ENCODE assay signal across 13 cellular contexts in genomic region chr2:179273461-179273962, GRCh38. TPM values are rescaled to one million over a fixed set of nuclear protein-coding genes. Genes with fewer than 3 reads are reported as not detected.
DNase-seq lines count a peak whose midpoint lies in the region; ATAC-seq and TF ChIP-seq lines count a peak whose summit lies in the region.
"Had no signal": no experiment of that assay in that cellular context is flagged by ENCODE, and none has a peak within 500 bp of the region (broad histone marks: within the 10 kb centered on the region; RNA-seq: fewer than 3 reads in every experiment).

No MANE protein-coding gene starts in this region.

- no peaks in the 10 kb centered on the region for H4K20me1 ChIP-seq in GM23248 (ENCODE audit: insufficient read depth)

- H3K36me3 ChIP-seq in GM23248 (ENCODE audit: low read depth), result no peaks in the 10 kb centered on the region
- H3K36me3 ChIP-seq in heart right ventricle, result no peaks in the 10 kb centered on the region
- H3K36me3 ChIP-seq: sigmoid colon had no signal

- no peaks in the 10 kb centered on the region for H3K9me3 Mint-ChIP-seq in stimulated activated memory B cell treated with anti-CD40 and anti-IgM and Interleukin-4, amounts not matched to agents 10 μg/mL and 1 μg/mL and 100 μg/mL, for 72 hours

- H3K4me1 ChIP-seq in GM23248 (ENCODE audit: insufficient read depth) (peaks cover 37% of the 10 kb centered on the region), heart right ventricle (peaks cover 0 to 20% (median 0%) of the 10 kb centered on the region in 9 donors)

- peak overlapping the region; percentile 77 for H3K27ac ChIP-seq in GM23248
- H3K27ac ChIP-seq in heart right ventricle, result peak overlapping the region in 9 of 10 donors; percentile 31 to 71 (median 57)
- H3K27ac ChIP-seq: foreskin keratinocyte had no signal

- peak overlapping the region; percentile 5; the same call in 1 of the 2 replicates for H3K9ac ChIP-seq in GM23248

- no peak overlapping the region for H3K4me3 Mint-ChIP-seq in stimulated activated memory B cell treated with anti-CD40 and anti-IgM and Interleukin-4, amounts not matched to agents 10 μg/mL and 1 μg/mL and 100 μg/mL, for 72 hours

- intact Hi-C loops in heart right ventricle (cut with DNase I), result no loop called here

- no peaks in the 10 kb centered on the region for H3K9me2 ChIP-seq in GM23248 (ENCODE audit: insufficient read depth)

- no peaks in the 10 kb centered on the region for H3K27me3 ChIP-seq in GM23248 (replicated peaks; ENCODE audit: insufficient read depth)
- H3K27me3 ChIP-seq in heart right ventricle, result no peaks in the 10 kb centered on the region
- H3K27me3 ChIP-seq: foreskin keratinocyte, sigmoid colon had no signal

- H3K36me3 Mint-ChIP-seq in stimulated activated memory B cell treated with anti-CD40 and anti-IgM and Interleukin-4, amounts not matched to agents 10 μg/mL and 1 μg/mL and 100 μg/mL, for 72 hours, result no peaks in the 10 kb centered on the region

- DNase-seq in GM23248, result no peak
- peak; percentile 64 for DNase-seq in NCI-H774 (lab: John Stamatoyannopoulos, UW)
- DNase-seq in heart right ventricle, result no peak
- DNase-seq in activated gamma-delta T cell treated with Interleukin-2 at 50 U/mL for 16 hours, result no peak
- DNase-seq: activated CD4-positive, CD25-positive, alpha-beta regulatory T cell treated with anti-CD3 and anti-CD28 coated beads, Interleukin-2, amount 50 U/mL, for 72 hours; activated effector memory CD4-positive, alpha-beta T cell treated with Interleukin-2 at 50 U/mL for 16 hours; foreskin keratinocyte; NCI-H446 treated with DMSO at 0.1 percent for 48 hours; sigmoid colon had no signal

- in situ Hi-C loops in GM23248 (cut with MboI), result no loop called here

- H3K27me3 Mint-ChIP-seq in stimulated activated memory B cell treated with anti-CD40 and anti-IgM and Interleukin-4, amounts not matched to agents 10 μg/mL and 1 μg/mL and 100 μg/mL, for 72 hours, result no peaks in the 10 kb centered on the region

- H3K4me3 ChIP-seq in GM23248, result peak overlapping the region; percentile 56; the same call in 1 of the 2 replicates
- H3K4me3 ChIP-seq in heart right ventricle, result no peak overlapping the region
- H3K4me3 ChIP-seq: sigmoid colon had no signal

- H3F3A ChIP-seq in GM23248 (ENCODE audit: insufficient read depth), result peaks cover 28% of the 10 kb centered on the region

- no peaks in the 10 kb centered on the region for H3K9me3 ChIP-seq in GM23248 (ENCODE audit: low read depth)
- H3K9me3 ChIP-seq in heart right ventricle, result no peaks in the 10 kb centered on the region
- H3K9me3 ChIP-seq: sigmoid colon had no signal

- peaks cover 24% of the 10 kb centered on the region for H3K4me1 Mint-ChIP-seq in stimulated activated memory B cell treated with anti-CD40 and anti-IgM and Interleukin-4, amounts not matched to agents 10 μg/mL and 1 μg/mL and 100 μg/mL, for 72 hours

- peak overlapping the region; percentile 78 for H3K4me2 ChIP-seq in GM23248 (ENCODE audit: unreplicated experiment)

- peak overlapping the region; percentile 75 for H3K27ac Mint-ChIP-seq in stimulated activated memory B cell treated with anti-CD40 and anti-IgM and Interleukin-4, amounts not matched to agents 10 μg/mL and 1 μg/mL and 100 μg/mL, for 72 hours

- 62 to 65% methylated on average over 6 of the region's 6 CpGs for WGBS in GM23248 (ENCODE audit: low coverage in 1 of 2, low lambda C conversion rate in 2 of 2, missing lambda C conversion rate in 2 of 2), 2 experiments
- WGBS in heart right ventricle, 2 donors, result 79 to 87% methylated on average over 6 of the region's 6 CpGs

- ATAC-seq in heart right ventricle (peak in 6 of 8 donors; percentile 22 to 56 (median 46)), HG03196 (IDR thresholded peaks at IDR 0.05; ENCODE audit: unreplicated experiment) (no peak), GM21717 (IDR thresholded peaks at IDR 0.05; ENCODE audit: unreplicated experiment) (no peak), GM19463 (IDR thresholded peaks at IDR 0.05; ENCODE audit: unreplicated experiment) (no peak)
- ATAC-seq in stimulated activated memory B cell treated with anti-CD40 and anti-IgM and Interleukin-4, amounts not matched to agents 10 μg/mL and 1 μg/mL and 100 μg/mL, for 72 hours, result no peak
- ATAC-seq: foreskin keratinocyte had no signal

- H3K79me2 ChIP-seq in GM23248 (ENCODE audit: insufficient read depth), result no peaks in the 10 kb centered on the region

- no peak overlapping the region for H2AFZ ChIP-seq in GM23248

- no peak for TF ChIP-seq CTCF in heart right ventricle (IDR thresholded peaks at IDR 0.05)

RNA-seq across cellular contexts. Expression of gene SESTD1, which starts 8.9 kb away (rescaled TPM):
- total RNA-seq in GM23248 (2014; rRNA removed; shearing (Covaris generic)), result 22.5 and 28.3 TPM in 2 replicates
- 71.1 and 77.1 TPM in 2 replicates for polyA plus RNA-seq in GM23248 (2016; fragmentation: Nextera tagmentation; extraction: Ambion mirVana)
- 10 to 100 TPM; 28.6 to 41.7 (median 35.6) TPM for total RNA-seq in heart right ventricle
- polyA plus RNA-seq in heart right ventricle, result 1 to 10 TPM; 6.0 to 8.0 TPM

Comparison
In these comparisons a context has a peak if more than half of its experiments do, and no peak if none do; other contexts are left out.
1. ATAC-seq: peak in heart right ventricle (6 of 8); none in stimulated activated memory B cell treated with anti-CD40 and anti-IgM and Interleukin-4, amounts not matched to agents 10 μg/mL and 1 μg/mL and 100 μg/mL, for 72 hours (single experiment), HG03196 (single experiment), GM21717 (single experiment) and GM19463 (single experiment).